Comparison of ENCODE assay signal across 9 cellular contexts in genomic region chr3:124263168-124263567, GRCh38.
DNase-seq lines count a peak whose midpoint lies in the region; ATAC-seq and TF ChIP-seq lines count a peak whose summit lies in the region.
"Had no signal": no experiment of that assay in that cellular context is flagged by ENCODE, and none has a peak within 500 bp of the region (broad histone marks: within the 10 kb centered on the region; RNA-seq: fewer than 3 reads in every experiment).

No MANE protein-coding gene starts in this region.

- H3K4me1 ChIP-seq in PC-3 (ENCODE audit: insufficient read depth, low read length): peaks cover 34% of the 10 kb centered on the region

- no peak for TF ChIP-seq CTCF in PC-3 (conservative IDR thresholded peaks at IDR 0.05; ENCODE audit: low read depth, low read length)
- TF ChIP-seq CTCF in osteocyte (IDR thresholded peaks at IDR 0.05): no peak

- H3K4me2 ChIP-seq in PC-3 (ENCODE audit: low read length): peak overlapping the region; percentile 29; the same call in 1 of the 2 replicates

- no peaks in the 10 kb centered on the region for H3K9me3 ChIP-seq in PC-3 (ENCODE audit: low read length)

- H3K27me3 ChIP-seq in PC-3 (ENCODE audit: low read length): no peaks in the 10 kb centered on the region

- peaks cover 38% of the 10 kb centered on the region for H3K4me1 Mint-ChIP-seq in osteocyte (ENCODE audit: unreplicated experiment)
- H3K4me1 Mint-ChIP-seq: natural killer cell had no signal

- H3F3A ChIP-seq in PC-3 (ENCODE audit: low read length, unreplicated experiment): no peaks in the 10 kb centered on the region

- H3K27me3 Mint-ChIP-seq in osteocyte (ENCODE audit: unreplicated experiment): no peaks in the 10 kb centered on the region

- no peak overlapping the region for H3K4me3 ChIP-seq in PC-3 (ENCODE audit: low read length)

- BruUV-seq in PC-3 (replicated peaks; lab: Mats Ljungman, UMichigan): no TSS peak

- CTCF ChIA-PET in PC-3 (lab: Charles Lee): interaction anchor here (1.0 kb wide), 1 partner anchor 230 kb away, joined by 4 read pairs; the partner anchor contains the start of gene KALRN

- H3K36me3 ChIP-seq in PC-3 (ENCODE audit: low read depth, low read length): no peaks in the 10 kb centered on the region

- H3K9me3 Mint-ChIP-seq in osteocyte (ENCODE audit: unreplicated experiment): no peaks in the 10 kb centered on the region
- H3K9me3 Mint-ChIP-seq: activated T-cell treated with anti-CD3 and anti-CD28 coated beads, Interleukin-2, amount 50 U/mL, for 72 hours; natural killer cell had no signal

- no peaks in the 10 kb centered on the region for H4K20me1 ChIP-seq in PC-3 (ENCODE audit: low read length)

- ATAC-seq in PC-3 (peak; percentile 76), GM21390 (IDR thresholded peaks at IDR 0.05; ENCODE audit: unreplicated experiment) (no peak), HG03378 (IDR thresholded peaks at IDR 0.05; ENCODE audit: unreplicated experiment) (no peak), HG03354 (IDR thresholded peaks at IDR 0.05; ENCODE audit: poor library complexity, severe bottlenecking, unreplicated experiment) (no peak)
- ATAC-seq: activated T-cell treated with anti-CD3 and anti-CD28 coated beads, Interleukin-2, amount 50 U/mL, for 72 hours; natural killer cell had no signal

- H3K4me3 Mint-ChIP-seq in osteocyte (ENCODE audit: unreplicated experiment): no peak overlapping the region
- H3K4me3 Mint-ChIP-seq: activated T-cell treated with anti-CD3 and anti-CD28 coated beads, Interleukin-2, amount 50 U/mL, for 72 hours; natural killer cell had no signal

- peak overlapping the region; percentile 45 for H3K27ac Mint-ChIP-seq in osteocyte (ENCODE audit: unreplicated experiment)
- H3K27ac Mint-ChIP-seq: activated T-cell treated with anti-CD3 and anti-CD28 coated beads, Interleukin-2, amount 50 U/mL, for 72 hours; natural killer cell had no signal

- H3K27ac ChIP-seq in PC-3 (ENCODE audit: low read length) (peak overlapping the region; percentile 8; the same call in 1 of the 2 replicates), epithelial cell of prostate (no peak overlapping the region)

- intact Hi-C loops in PC-3 (cut with micrococcal nuclease): no loop called here

- POLR2A ChIA-PET in PC-3 (lab: Charles Lee; ENCODE audit: unreplicated experiment): interaction anchor here (0.7 kb wide), 1 partner anchor 242 kb away, joined by 3 read pairs; no protein-coding TSS in a partner anchor

- no peaks in the 10 kb centered on the region for H3K9me2 ChIP-seq in PC-3 (replicated peaks; ENCODE audit: low read length)

- peaks cover 2% of the 10 kb centered on the region for H3K36me3 Mint-ChIP-seq in osteocyte (ENCODE audit: unreplicated experiment)
- H3K36me3 Mint-ChIP-seq: natural killer cell had no signal

- H3K9ac ChIP-seq in PC-3 (ENCODE audit: low read length): no peak overlapping the region

- no peaks in the 10 kb centered on the region for H3K79me2 ChIP-seq in PC-3 (ENCODE audit: low read length)

- peak overlapping the region; percentile 46 for H2AFZ ChIP-seq in PC-3 (ENCODE audit: low read length)

- DNase-seq in H4 (ENCODE audit: low spot score): peak; percentile 96
- DNase-seq in PC-3: peak; percentile 93
- DNase-seq in epithelial cell of prostate (ENCODE audit: low read depth, low spot score): peak; percentile 82
- no peak for DNase-seq in osteocyte (ENCODE audit: extremely low spot score, unreplicated experiment)
- DNase-seq: activated T-cell treated with anti-CD3 and anti-CD28 coated beads, Interleukin-2, amount 50 U/mL, for 72 hours; natural killer cell had no signal
